In the genomic region with DNA sequence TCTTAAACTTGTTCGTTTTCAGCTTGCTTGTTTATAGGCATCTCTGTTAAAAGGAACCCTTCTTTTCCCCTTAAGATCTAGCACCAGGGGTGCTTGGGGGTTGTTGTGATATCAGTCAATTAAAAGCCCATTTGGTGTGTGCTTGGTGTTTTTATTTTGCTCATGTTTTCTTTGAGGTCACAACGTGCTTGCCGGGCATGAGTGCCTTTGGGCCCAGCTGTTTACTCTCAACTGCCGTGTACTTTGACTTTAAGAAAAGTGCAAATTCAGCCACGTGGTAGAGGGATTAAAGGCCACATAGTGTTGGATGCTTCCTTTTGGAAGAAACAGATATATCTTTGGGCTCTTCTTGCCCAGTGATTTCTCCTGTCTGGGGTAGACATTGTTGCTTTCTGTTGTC, we compare ENCODE assay signal across 8 cellular contexts. TPM values are rescaled to one million over a fixed set of nuclear protein-coding genes. Genes with fewer than 3 reads are reported as not detected.
DNase-seq lines count a peak whose midpoint lies in the region; ATAC-seq, FAIRE-seq and TF ChIP-seq lines count a peak whose summit lies in the region.

No MANE protein-coding gene starts in this region.

- no peak overlapping the region for H3K4me3 ChIP-seq in sigmoid colon

- TF ChIP-seq POLR2A in sigmoid colon (IDR thresholded peaks at IDR 0.05): no peak

- DNase-seq in GM19239 (ENCODE audit: insufficient read length, low spot score): no peak
- peak; percentile 65 for DNase-seq in RPMI8226
- DNase-seq in germinal center (ENCODE audit: low spot score): peak; percentile 38
- peak; percentile 44 for DNase-seq in sigmoid colon
- no peak for DNase-seq in D721Med (ENCODE audit: insufficient read length, low spot score)
- DNase-seq in NCI-H69 (lab: John Stamatoyannopoulos, UW): no peak

- H3K27me3 ChIP-seq in sigmoid colon: no peaks in the 10 kb centered on the region

- peaks cover 0 to 76% (median 73%) of the 10 kb centered on the region in 4 donors for H3K4me1 ChIP-seq in sigmoid colon

- peaks cover 0 to 4% (median 0%) of the 10 kb centered on the region in 4 donors for H3K36me3 ChIP-seq in sigmoid colon

- intact Hi-C loops in sigmoid colon (cut with DNase I): no loop called here

- peak overlapping the region; percentile 45 to 68 (median 64) for H3K27ac ChIP-seq in sigmoid colon

- 1 to 6% methylated on average over 5 of the region's 5 CpGs for WGBS in sigmoid colon, 2 donors

- FAIRE-seq in GM19239 (lab: Jason Lieb, UNC): peak; percentile 79
- no peak for FAIRE-seq in D721Med (lab: Jason Lieb, UNC)

- no peaks in the 10 kb centered on the region for H3K9me3 ChIP-seq in sigmoid colon

- TF ChIP-seq CTCF in sigmoid colon (IDR thresholded peaks at IDR 0.05) (no peak), D721Med (IDR thresholded peaks at IDR 0.05; ENCODE audit: insufficient read depth, missing control alignments) (no peak)

- no peak for TF ChIP-seq EP300 in sigmoid colon (IDR thresholded peaks at IDR 0.05)

- ATAC-seq in GM21717 (IDR thresholded peaks at IDR 0.05; ENCODE audit: unreplicated experiment) (no peak), HG02970 (IDR thresholded peaks at IDR 0.05; ENCODE audit: low FRiP score, unreplicated experiment) (no peak)

RNA-seq across cellular contexts. Expression of a gene that starts 10.5 kb away (rescaled TPM):
- 10 to 100 TPM; 20.7 to 47.1 (median 24.7) TPM for total RNA-seq in sigmoid colon
- 10 to 100 TPM in 2 of 3 donors, 1 to 10 TPM in 1; 7.2 to 36.7 (median 11.1) TPM for polyA plus RNA-seq in sigmoid colon

Comparison
In these comparisons a context has a peak if more than half of its experiments do, and no peak if none do; other contexts are left out.
1. DNase-seq: peak in RPMI8226 (single experiment), germinal center (single experiment) and sigmoid colon (single experiment); none in GM19239 (single experiment), D721Med (single experiment) and NCI-H69 (single experiment).